8 cellular contexts compared by ENCODE assay signal in the genomic region with DNA sequence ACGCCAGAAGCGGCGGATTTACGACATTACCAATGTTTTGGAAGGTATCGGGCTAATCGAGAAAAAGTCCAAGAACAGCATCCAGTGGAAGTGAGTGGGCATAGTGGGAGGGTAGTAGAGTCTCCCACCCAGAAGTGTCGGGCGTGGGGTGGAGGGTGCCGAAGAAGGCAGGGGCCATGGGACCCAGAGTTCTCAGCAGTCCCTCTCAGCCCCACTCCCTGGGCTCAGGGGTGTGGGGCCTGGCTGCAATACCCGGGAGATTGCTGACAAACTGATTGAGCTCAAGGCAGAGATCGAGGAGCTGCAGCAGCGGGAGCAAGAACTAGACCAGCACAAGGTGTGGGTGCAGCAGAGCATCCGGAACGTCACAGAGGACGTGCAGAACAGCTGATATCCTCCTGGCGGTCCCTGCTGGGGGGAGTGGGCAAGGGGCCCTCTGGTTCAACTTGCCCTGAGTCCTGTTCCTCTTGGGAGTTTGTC. TPM values are rescaled to one million over a fixed set of nuclear protein-coding genes. Genes with fewer than 3 reads are reported as not detected.
DNase-seq lines count a peak whose midpoint lies in the region; ATAC-seq and TF ChIP-seq lines count a peak whose summit lies in the region.

No MANE protein-coding gene starts in this region.

- H3K9me3 ChIP-seq in Loucy (ENCODE audit: insufficient read depth, low read depth, low read length) (no peaks in the 10 kb centered on the region), ectodermal cell (ENCODE audit: control insufficient read depth, low read length) (no peaks in the 10 kb centered on the region)

- no peak overlapping the region for H3K27ac ChIP-seq in ectodermal cell (ENCODE audit: insufficient read depth, low read depth, low read length, poor library complexity, severe bottlenecking)

- H3K9me2 ChIP-seq in Loucy (replicated peaks; ENCODE audit: low read depth, low read length), result no peaks in the 10 kb centered on the region

- H3K4me1 ChIP-seq in Loucy (ENCODE audit: insufficient read depth, low read length, poor library complexity, severe bottlenecking) (peaks cover 21% of the 10 kb centered on the region), ectodermal cell (ENCODE audit: control insufficient read depth, insufficient read depth, low read length) (peaks cover 8% of the 10 kb centered on the region)

- H3K27me3 ChIP-seq in Loucy (ENCODE audit: insufficient read depth, low read length, poor library complexity, severe bottlenecking) (no peaks in the 10 kb centered on the region), ectodermal cell (ENCODE audit: control insufficient read depth, insufficient read depth, low read length, poor library complexity, severe bottlenecking) (no peaks in the 10 kb centered on the region)

- intact Hi-C loops in CD14-positive monocyte (cut with micrococcal nuclease), result loop anchor here (2.0 to 5.0 kb wide), 3 partner anchors 32 to 54 kb away; a partner anchor contains a TSS

- H3K4me1 Mint-ChIP-seq in CD14-positive monocyte (peaks cover 33% of the 10 kb centered on the region), nephron progenitor cell (peaks cover 37% of the 10 kb centered on the region)

- peak overlapping the region; percentile 94 for H3K9ac ChIP-seq in Loucy (ENCODE audit: low read depth, low read length, poor library complexity, severe bottlenecking)

- H2AFZ ChIP-seq in Loucy (ENCODE audit: low read length), result no peak overlapping the region

- DNase-seq in CD14-positive monocyte (ENCODE audit: low spot score) (no peak), nephron progenitor cell (no peak), nucleus accumbens (lab: John Stamatoyannopoulos, UW) (no peak), GM10248 (ENCODE audit: extremely low spot score) (no peak), RPMI8226 (no peak)

- H3K4me3 Mint-ChIP-seq in CD14-positive monocyte (peak overlapping the region; percentile 83 to 88), nephron progenitor cell (peak overlapping the region; percentile 92)

- H3K27me3 Mint-ChIP-seq in CD14-positive monocyte (ENCODE audit: low read depth in 3 of 3), result no peaks in the 10 kb centered on the region
- peaks cover 18% of the 10 kb centered on the region for H3K27me3 Mint-ChIP-seq in nephron progenitor cell (ENCODE audit: low read depth, poor library complexity)

- 42 to 52% methylated on average over 16 of the region's 16 CpGs for WGBS in ectodermal cell, 2 experiments

- ATAC-seq in GM18870 (IDR thresholded peaks at IDR 0.05; ENCODE audit: unreplicated experiment), result no peak

- H4K20me1 ChIP-seq in Loucy (ENCODE audit: insufficient read depth, low read length, poor library complexity, severe bottlenecking), result peaks cover 32% of the 10 kb centered on the region

- H3K36me3 ChIP-seq in Loucy (ENCODE audit: insufficient read depth, low read length), result peaks cover 33% of the 10 kb centered on the region; the same call in 1 of the 2 replicates
- peaks cover 36% of the 10 kb centered on the region for H3K36me3 ChIP-seq in ectodermal cell (ENCODE audit: control insufficient read depth, insufficient read depth, low read length)

- H3K36me3 Mint-ChIP-seq in CD14-positive monocyte, result peaks cover 35 to 46% of the 10 kb centered on the region in 2 donors
- peaks cover 31% of the 10 kb centered on the region for H3K36me3 Mint-ChIP-seq in nephron progenitor cell (ENCODE audit: low read depth)

- H3F3A ChIP-seq in Loucy (ENCODE audit: low read depth), result no peaks in the 10 kb centered on the region

- peaks cover 0 to 2% (median 0%) of the 10 kb centered on the region in 7 donors for H3K9me3 Mint-ChIP-seq in CD14-positive monocyte
- no peaks in the 10 kb centered on the region for H3K9me3 Mint-ChIP-seq in nephron progenitor cell

- CTCF ChIA-PET in GM10248 (lab: Yijun Ruan, JAX), result interaction anchor here (0.8 to 1.9 kb wide), 6 partner anchors 13 to 38 kb away, joined by 3 to 7 read pairs (median 3); a partner anchor contains a TSS

- H3K27ac Mint-ChIP-seq in CD14-positive monocyte, result peak overlapping the region; percentile 79 to 88 (median 83)
- H3K27ac Mint-ChIP-seq in nephron progenitor cell, result peak overlapping the region; percentile 77

- H3K4me3 ChIP-seq in Loucy (ENCODE audit: low read length, poor library complexity, severe bottlenecking) (peak overlapping the region; percentile 98), ectodermal cell (ENCODE audit: insufficient read depth, low read depth, low read length) (peak overlapping the region; percentile 100)

- TF ChIP-seq CTCF in CD14-positive monocyte (IDR thresholded peaks at IDR 0.05) (no peak), Loucy (conservative IDR thresholded peaks at IDR 0.05; ENCODE audit: low read length) (no peak), nephron progenitor cell (IDR thresholded peaks at IDR 0.05) (no peak), GM10248 (IDR thresholded peaks at IDR 0.05; ENCODE audit: control extremely low read depth, extremely low read depth, low read depth, missing control alignments) (no peak)

- POLR2A ChIA-PET in GM10248 (lab: Yijun Ruan, JAX), result interaction anchor here (0.6 to 0.7 kb wide), 3 partner anchors 42 to 1714 kb away, joined by 3 to 4 read pairs (median 3); a partner anchor contains a TSS

- H3K79me2 ChIP-seq in Loucy (ENCODE audit: insufficient read depth, low read length), result peaks cover 50% of the 10 kb centered on the region

- H3K4me2 ChIP-seq in Loucy (ENCODE audit: low read depth, low read length, poor library complexity, severe bottlenecking), result peak overlapping the region; percentile 97

RNA-seq across cellular contexts. Expression of a gene that starts 0.9 kb away (rescaled TPM):
- 10 to 100 TPM; 53.1 to 61.5 TPM for polyA plus RNA-seq in CD14-positive monocyte
- polyA plus RNA-seq in ectodermal cell (2013, experiment 1 of 4), result 76.6 TPM
- polyA plus RNA-seq in ectodermal cell (2013, experiment 2 of 4), result 70.5 TPM
- 67.0 TPM for polyA plus RNA-seq in ectodermal cell (2013, experiment 3 of 4)
- polyA plus RNA-seq in ectodermal cell (2013, experiment 4 of 4), result 72.3 TPM

RNA-seq across cellular contexts. Expression of a gene that starts 2.9 kb away (rescaled TPM):
- polyA plus RNA-seq in CD14-positive monocyte, result 1 to 10 TPM; 3.0 to 3.7 TPM
- not detected for polyA plus RNA-seq in ectodermal cell (2013, experiment 1 of 4)
- polyA plus RNA-seq in ectodermal cell (2013, experiment 2 of 4), result 0.25 TPM
- 0.16 TPM for polyA plus RNA-seq in ectodermal cell (2013, experiment 3 of 4)
- polyA plus RNA-seq in ectodermal cell (2013, experiment 4 of 4), result 0.12 TPM

RNA-seq across cellular contexts. Expression of a gene that starts 6.1 kb away (rescaled TPM):
- under 1 TPM in 1 of 2 donors, not detected in 1; 0.15 TPM for polyA plus RNA-seq in CD14-positive monocyte
- polyA plus RNA-seq in ectodermal cell (2013, experiment 1 of 4), result 2.4 TPM
- polyA plus RNA-seq in ectodermal cell (2013, experiment 2 of 4), result 1.5 TPM
- 1.7 TPM for polyA plus RNA-seq in ectodermal cell (2013, experiment 3 of 4)
- polyA plus RNA-seq in ectodermal cell (2013, experiment 4 of 4), result 2.3 TPM

RNA-seq across cellular contexts. Expression of a gene that starts 9.1 kb away (rescaled TPM):
- under 1 TPM; 0.58 to 0.99 TPM for polyA plus RNA-seq in CD14-positive monocyte
- polyA plus RNA-seq in ectodermal cell (2013, experiment 1 of 4), result 67.9 TPM
- 55.8 TPM for polyA plus RNA-seq in ectodermal cell (2013, experiment 2 of 4)
- polyA plus RNA-seq in ectodermal cell (2013, experiment 3 of 4), result 53.4 TPM
- 60.5 TPM for polyA plus RNA-seq in ectodermal cell (2013, experiment 4 of 4)

RNA-seq across cellular contexts. Expression of a gene that starts 22.5 kb away (rescaled TPM):
- 1 to 10 TPM; 2.7 to 3.8 TPM for polyA plus RNA-seq in CD14-positive monocyte
- polyA plus RNA-seq in ectodermal cell (2013, experiment 1 of 4), result 13.2 TPM
- polyA plus RNA-seq in ectodermal cell (2013, experiment 2 of 4), result 8.1 TPM
- 7.0 TPM for polyA plus RNA-seq in ectodermal cell (2013, experiment 3 of 4)
- 7.3 TPM for polyA plus RNA-seq in ectodermal cell (2013, experiment 4 of 4)
